22 cellular contexts compared by ENCODE assay signal in the genomic region with DNA sequence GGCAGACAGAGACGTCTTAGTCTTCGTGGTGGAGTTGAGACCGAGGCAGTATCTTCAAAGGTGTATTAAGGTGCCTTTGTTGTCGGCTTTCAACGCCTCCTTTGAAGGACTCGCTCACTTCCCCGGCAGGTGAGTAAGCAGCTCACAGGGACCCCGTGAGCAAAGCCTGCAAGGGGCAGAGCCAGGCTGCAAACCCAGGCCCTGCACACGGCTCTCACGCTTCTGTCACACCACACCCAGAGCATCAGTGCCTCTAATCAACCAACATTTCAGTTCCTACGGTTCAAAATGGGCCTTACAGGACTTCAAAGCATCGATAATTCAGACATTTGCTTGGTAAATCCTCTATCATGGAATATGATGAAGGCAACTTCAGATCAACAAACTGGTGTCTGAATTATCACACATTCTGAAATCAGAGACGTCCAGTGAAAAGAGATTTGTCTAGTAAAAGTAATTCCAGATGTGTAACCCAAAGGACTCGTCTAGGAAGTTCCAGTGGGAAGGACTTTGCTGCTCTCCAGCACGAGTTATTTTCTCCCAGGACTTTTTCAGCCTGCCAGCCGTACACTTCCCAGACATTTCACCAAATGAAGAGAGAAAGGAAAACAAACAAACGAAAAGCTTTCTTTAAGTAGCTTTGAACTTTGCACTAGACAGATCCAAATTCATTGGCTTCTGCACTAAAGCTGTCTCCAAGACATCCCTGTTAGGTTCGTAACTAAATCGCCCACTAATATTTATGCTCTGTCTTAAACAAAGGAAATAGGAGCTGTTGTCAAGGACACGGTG.
DNase-seq lines count a peak whose midpoint lies in the region; TF ChIP-seq lines count a peak whose summit lies in the region.
"Had no signal": no experiment of that assay in that cellular context is flagged by ENCODE, and none has a peak within 500 bp of the region (broad histone marks: within the 10 kb centered on the region; RNA-seq: fewer than 3 reads in every experiment).

No MANE protein-coding gene starts in this region.

- no peaks in the 10 kb centered on the region for H3K9me3 ChIP-seq in GM23248 (ENCODE audit: low read depth)
- H3K9me3 ChIP-seq in subcutaneous abdominal adipose tissue (ENCODE audit: control insufficient read depth in 5 of 5, low read length in 5 of 5): no peaks in the 10 kb centered on the region
- H3K9me3 ChIP-seq: gastrocnemius medialis had no signal

- H3K9ac ChIP-seq in GM23248 (no peak overlapping the region), subcutaneous abdominal adipose tissue (ENCODE audit: low read length in 5 of 5) (no peak overlapping the region)

- in situ Hi-C loops in GM23248 (cut with MboI): no loop called here

- H3K4me3 ChIP-seq in GM23248 (no peak overlapping the region), subcutaneous abdominal adipose tissue (ENCODE audit: low read depth in 1 of 5, low read length in 5 of 5) (no peak overlapping the region)
- H3K4me3 ChIP-seq: gastrocnemius medialis had no signal

- no peak overlapping the region for H3K4me3 Mint-ChIP-seq in brain
- no peak overlapping the region for H3K4me3 Mint-ChIP-seq in progenitor cell of endocrine pancreas (ENCODE audit: low read depth)
- H3K4me3 Mint-ChIP-seq: activated CD4-positive, alpha-beta memory T cell treated with anti-CD3 and anti-CD28 coated beads for 36 hours had no signal

- TF ChIP-seq CTCF in brain (conservative IDR thresholded peaks at IDR 0.05): no peak
- TF ChIP-seq CTCF in progenitor cell of endocrine pancreas (IDR thresholded peaks at IDR 0.05; ENCODE audit: unreplicated experiment): no peak

- H4K20me1 ChIP-seq in GM23248 (ENCODE audit: insufficient read depth): no peaks in the 10 kb centered on the region

- H3K27ac ChIP-seq in GM23248 (no peak overlapping the region), subcutaneous abdominal adipose tissue (ENCODE audit: low read depth, low read length) (peak overlapping the region; percentile 48)
- H3K27ac ChIP-seq: gastrocnemius medialis had no signal

- H3K9me3 Mint-ChIP-seq in brain: no peaks in the 10 kb centered on the region
- H3K9me3 Mint-ChIP-seq in progenitor cell of endocrine pancreas (ENCODE audit: low read depth): no peaks in the 10 kb centered on the region
- H3K9me3 Mint-ChIP-seq: activated CD4-positive, alpha-beta memory T cell treated with anti-CD3 and anti-CD28 coated beads for 36 hours had no signal

- peaks cover 48% of the 10 kb centered on the region for H3K4me1 Mint-ChIP-seq in brain
- peaks cover 15% of the 10 kb centered on the region for H3K4me1 Mint-ChIP-seq in progenitor cell of endocrine pancreas (ENCODE audit: low read depth)

- H3K36me3 ChIP-seq in GM23248 (ENCODE audit: low read depth) (no peaks in the 10 kb centered on the region), subcutaneous abdominal adipose tissue (ENCODE audit: control insufficient read depth in 5 of 5, insufficient read depth in 5 of 5, low read length in 5 of 5) (no peaks in the 10 kb centered on the region)
- H3K36me3 ChIP-seq: gastrocnemius medialis had no signal

- DNase-seq in GM23248 (peak; percentile 37), left kidney (ENCODE audit: low read depth, low spot score) (peak; percentile 92), DMS 273 (lab: John Stamatoyannopoulos, UW; ENCODE audit: unreplicated experiment) (no peak), progenitor cell of endocrine pancreas (ENCODE audit: low spot score, unreplicated experiment) (no peak)
- no peak for DNase-seq in activated naive CD4-positive, alpha-beta T cell treated with Interleukin-2 at 50 U/mL for 16 hours
- DNase-seq: activated CD4-positive, alpha-beta memory T cell treated with anti-CD3 and anti-CD28 coated beads for 36 hours; activated CD4-positive, CD25-positive, alpha-beta regulatory T cell; amniotic stem cell; dermis blood vessel endothelial cell; DND-41; gastrocnemius medialis; mammary epithelial cell; NCI-H1105; NCI-H2081; NCI-H446 treated with DMSO at 0.1 percent for 48 hours; occipital lobe; Right ventricle myocardium superior; stimulated activated CD4-positive, alpha-beta T cell treated with anti-CD3 and anti-CD28 coated beads, Interleukin-15, amount 100 ng/mL, for 24 hours; stimulated activated CD8-positive, alpha-beta memory T cell treated with anti-CD3 and anti-CD28 coated beads, Interleukin-4, amount 100 ng/mL, for 48 hours; T1000 had no signal

- H3K27ac Mint-ChIP-seq in brain (peak overlapping the region in 3 of 5 experiments; percentile 11 to 33 (median 20)), progenitor cell of endocrine pancreas (no peak overlapping the region)
- H3K27ac Mint-ChIP-seq: activated CD4-positive, alpha-beta memory T cell treated with anti-CD3 and anti-CD28 coated beads for 36 hours had no signal

- H3K9me2 ChIP-seq in GM23248 (ENCODE audit: insufficient read depth): no peaks in the 10 kb centered on the region

- no peak overlapping the region for H3K4me2 ChIP-seq in GM23248 (ENCODE audit: unreplicated experiment)

- H3K27me3 Mint-ChIP-seq in brain: peaks cover 6% of the 10 kb centered on the region
- H3K27me3 Mint-ChIP-seq in progenitor cell of endocrine pancreas: peaks cover 62% of the 10 kb centered on the region
- H3K27me3 Mint-ChIP-seq: activated CD4-positive, alpha-beta memory T cell treated with anti-CD3 and anti-CD28 coated beads for 36 hours had no signal

- no peaks in the 10 kb centered on the region for H3K36me3 Mint-ChIP-seq in brain
- no peaks in the 10 kb centered on the region for H3K36me3 Mint-ChIP-seq in progenitor cell of endocrine pancreas (ENCODE audit: insufficient read depth)
- H3K36me3 Mint-ChIP-seq: activated CD4-positive, alpha-beta memory T cell treated with anti-CD3 and anti-CD28 coated beads for 36 hours had no signal

- no peaks in the 10 kb centered on the region for H3K27me3 ChIP-seq in GM23248 (replicated peaks; ENCODE audit: insufficient read depth)
- H3K27me3 ChIP-seq in subcutaneous abdominal adipose tissue (ENCODE audit: control insufficient read depth in 5 of 5, insufficient read depth in 4 of 5, low read length in 5 of 5): no peaks in the 10 kb centered on the region
- H3K27me3 ChIP-seq: gastrocnemius medialis had no signal

- H3K4me1 ChIP-seq in GM23248 (ENCODE audit: insufficient read depth) (peaks cover 20% of the 10 kb centered on the region), subcutaneous abdominal adipose tissue (ENCODE audit: control insufficient read depth in 5 of 5, insufficient read depth in 5 of 5, low read length in 5 of 5) (peaks cover 6 to 23% (median 13%) of the 10 kb centered on the region in 5 donors)
- H3K4me1 ChIP-seq: gastrocnemius medialis had no signal

- peak overlapping the region; percentile 42; the same call in 1 of the 2 replicates for H2AFZ ChIP-seq in GM23248

- 55 to 57% methylated on average over 20 of the region's 20 CpGs for WGBS in GM23248 (ENCODE audit: low coverage in 1 of 2, low lambda C conversion rate in 2 of 2, missing lambda C conversion rate in 2 of 2), 2 experiments

- 0 out of 2 replicates have a peak, but pooled peaks cover 5% of the 10 kb centered on the region for H3F3A ChIP-seq in GM23248 (ENCODE audit: insufficient read depth)

- no peaks in the 10 kb centered on the region for H3K79me2 ChIP-seq in GM23248 (ENCODE audit: insufficient read depth)

Comparison
In these comparisons a context has a peak if more than half of its experiments do, and no peak if none do; other contexts are left out.
1. DNase-seq: peak in GM23248 (single experiment) and left kidney (single experiment); none in DMS 273 (single experiment), progenitor cell of endocrine pancreas (single experiment) and activated naive CD4-positive, alpha-beta T cell treated with Interleukin-2 at 50 U/mL for 16 hours (single experiment).